Comparison of ENCODE assay signal across 9 cellular contexts in genomic region chr1:161198206-161198876, GRCh38. TPM values are rescaled to one million over a fixed set of nuclear protein-coding genes. Genes with fewer than 3 reads are reported as not detected.
DNase-seq lines count a peak whose midpoint lies in the region; ATAC-seq and TF ChIP-seq lines count a peak whose summit lies in the region.
"Had no signal": no experiment of that assay in that cellular context is flagged by ENCODE, and none has a peak within 500 bp of the region (broad histone marks: within the 10 kb centered on the region; RNA-seq: fewer than 3 reads in every experiment).

No MANE protein-coding gene starts in this region.

- peak overlapping the region; percentile 65 for H3K27ac ChIP-seq in duodenal mucosa (ENCODE audit: low read depth, low read length)

- peaks cover 0 to 1% of the 10 kb centered on the region in 2 donors for H3K36me3 ChIP-seq in duodenal mucosa (ENCODE audit: control insufficient read depth in 1 of 2, insufficient read depth in 2 of 2, low read length in 2 of 2)

- no peak for ATAC-seq in activated CD4-positive, CD25-positive, alpha-beta regulatory T cell treated with anti-CD3 and anti-CD28 coated beads, Interleukin-2, amount 50 U/mL, for 24 hours

- peak overlapping the region; percentile 62 for H3K4me3 Mint-ChIP-seq in mesothelial cell of epicardium

- TF ChIP-seq CTCF in AG09309 (IDR thresholded peaks at IDR 0.05; ENCODE audit: control insufficient read depth, insufficient read depth, low read depth, low read length, missing control alignments) (no peak), mesothelial cell of epicardium (IDR thresholded peaks at IDR 0.05; ENCODE audit: unreplicated experiment) (no peak)

- H3K4me1 ChIP-seq in duodenal mucosa (ENCODE audit: control insufficient read depth in 1 of 2, insufficient read depth in 2 of 2, low read length in 2 of 2) = peaks cover 46 to 59% of the 10 kb centered on the region in 2 donors

- peak overlapping the region; percentile 82 for H3K27ac Mint-ChIP-seq in mesothelial cell of epicardium

- no peaks in the 10 kb centered on the region for H3K9me3 ChIP-seq in duodenal mucosa (ENCODE audit: control insufficient read depth in 1 of 2, low read length in 2 of 2)

- H3K27me3 Mint-ChIP-seq in mesothelial cell of epicardium (ENCODE audit: low read depth) = no peaks in the 10 kb centered on the region

- H3K27me3 ChIP-seq in duodenal mucosa (ENCODE audit: control insufficient read depth in 1 of 2, insufficient read depth in 2 of 2, low read length in 2 of 2) = no peaks in the 10 kb centered on the region

- DNase-seq in AG09309 (ENCODE audit: low read depth) = no peak
- peak; percentile 48 for DNase-seq in NCI-H2196 (lab: John Stamatoyannopoulos, UW; ENCODE audit: unreplicated experiment)
- DNase-seq in mesothelial cell of epicardium (ENCODE audit: low spot score in 2 of 2, unreplicated experiment in 2 of 2) = peak in 1 of 2 experiments; percentile 49
- DNase-seq in D341Med (ENCODE audit: low spot score) = no peak
- no peak for DNase-seq in NCI-H2081 treated with DMSO at 0.1 percent for 48 hours (lab: John Stamatoyannopoulos, UW)
- DNase-seq in SIG-M5 treated with dmso at 0.1 percent for 504 hours (lab: John Stamatoyannopoulos, UW; ENCODE audit: unreplicated experiment) = no peak
- DNase-seq: activated CD4-positive, alpha-beta T cell treated with anti-CD3 and anti-CD28 coated beads for 1 hour had no signal

- peaks cover 53% of the 10 kb centered on the region for H3K4me1 Mint-ChIP-seq in mesothelial cell of epicardium

- peak overlapping the region; percentile 36 to 38 for H3K9ac ChIP-seq in duodenal mucosa (ENCODE audit: low read depth in 1 of 2, low read length in 2 of 2)

- no peaks in the 10 kb centered on the region for H3K9me3 Mint-ChIP-seq in mesothelial cell of epicardium

- H3K4me3 ChIP-seq in AG09309 (ENCODE audit: control insufficient read depth, low read depth, low read length) = peak overlapping the region; percentile 66
- peak overlapping the region; percentile 42 to 50 for H3K4me3 ChIP-seq in duodenal mucosa (ENCODE audit: low read depth in 1 of 2, low read length in 2 of 2)

- H3K36me3 Mint-ChIP-seq in mesothelial cell of epicardium = no peaks in the 10 kb centered on the region

RNA-seq across cellular contexts. Expression of gene ADAMTS4, which starts 0.5 kb away (rescaled TPM):
- 6.8 to 9.9 TPM (median 9.2 TPM) in 3 replicates for total RNA-seq in mesothelial cell of epicardium

RNA-seq across cellular contexts. Expression of gene NDUFS2, which starts 3.8 kb away (rescaled TPM):
- 70.1 to 72.0 TPM (median 70.8 TPM) in 3 replicates for total RNA-seq in mesothelial cell of epicardium

RNA-seq across cellular contexts. Expression of gene FCER1G, which starts 16.8 kb away (rescaled TPM):
- 0.40 to 1.8 TPM (median 1.3 TPM) in 3 replicates for total RNA-seq in mesothelial cell of epicardium

RNA-seq across cellular contexts. Expression of gene B4GALT3, which starts 21.0 kb away (rescaled TPM):
- total RNA-seq in mesothelial cell of epicardium = 38.0 to 43.0 TPM (median 40.5 TPM) in 3 replicates

RNA-seq across cellular contexts. Expression of gene APOA2, which starts 25.1 kb away (rescaled TPM):
- not detected in 3 replicates for total RNA-seq in mesothelial cell of epicardium
